17 cellular contexts compared by ENCODE assay signal in genomic region chr22:49666146-49666809, GRCh38.
A peak's percentile ranks its signal among the peaks of the same experiment; 100 is the strongest.
DNase-seq lines count a peak whose midpoint lies in the region; ATAC-seq and TF ChIP-seq lines count a peak whose summit lies in the region.
"Had no signal": no experiment of that assay in that cellular context is flagged by ENCODE, and none has a peak within 500 bp of the region (broad histone marks: within the 10 kb centered on the region; RNA-seq: fewer than 3 reads in every experiment).

No MANE protein-coding gene starts in this region.

- no peaks in the 10 kb centered on the region for H3K36me3 Mint-ChIP-seq in nephron (ENCODE audit: low read depth)

- H3K27ac Mint-ChIP-seq in nephron = no peak overlapping the region

- DNase-seq in left ventricle myocardium inferior (no peak), left cardiac atrium (no peak), NCI-H1694 (lab: John Stamatoyannopoulos, UW) (no peak), WERI-Rb-1 (no peak)
- DNase-seq in effector memory CD4-positive, alpha-beta T cell = no peak
- DNase-seq: colonic mucosa, DMS79 treated with DMSO at 0.1 percent for 48 hours, mammary epithelial cell, MG63, NCI-H2107, NCI-H82, SHP77 treated with DMSO at 0.1 percent for 48 hours had no signal

- H3K27me3 ChIP-seq in left ventricle myocardium inferior (ENCODE audit: low read depth) (peaks cover 86% of the 10 kb centered on the region), WERI-Rb-1 (ENCODE audit: insufficient read depth, low read depth, severe bottlenecking) (peaks cover 3% of the 10 kb centered on the region)
- peaks cover 14% of the 10 kb centered on the region for H3K27me3 ChIP-seq in effector memory CD4-positive, alpha-beta T cell (replicated peaks; ENCODE audit: control insufficient read depth, insufficient read depth, low read length, poor library complexity, severe bottlenecking)

- H3K4me3 ChIP-seq in left ventricle myocardium inferior (peak overlapping the region; percentile 38), WERI-Rb-1 (ENCODE audit: low read depth, low read length) (no peak overlapping the region)
- H3K4me3 ChIP-seq in effector memory CD4-positive, alpha-beta T cell (ENCODE audit: insufficient read depth, low read depth, low read length, poor library complexity, severe bottlenecking) = no peak overlapping the region
- H3K4me3 ChIP-seq: adrenal gland, colonic mucosa, MG63 had no signal

- H3K36me3 ChIP-seq in left ventricle myocardium inferior (no peaks in the 10 kb centered on the region), WERI-Rb-1 (no peaks in the 10 kb centered on the region)
- no peaks in the 10 kb centered on the region for H3K36me3 ChIP-seq in effector memory CD4-positive, alpha-beta T cell (ENCODE audit: control insufficient read depth, insufficient read depth, low read length)
- H3K36me3 ChIP-seq: adrenal gland, colonic mucosa, MG63 had no signal

- peak overlapping the region in 2 of 3 experiments; percentile 12 to 26 for H3K4me3 Mint-ChIP-seq in nephron

- H3K4me1 Mint-ChIP-seq in nephron = peaks cover 8% of the 10 kb centered on the region

- ATAC-seq in left cardiac atrium (no peak), GM18868 (IDR thresholded peaks at IDR 0.05; ENCODE audit: unreplicated experiment) (no peak), HG02798 (IDR thresholded peaks at IDR 0.05; ENCODE audit: poor library complexity, unreplicated experiment) (no peak)
- ATAC-seq: activated CD8-positive, alpha-beta T cell treated with anti-CD3 and anti-CD28 coated beads, Interleukin-2, amount 10 ng/mL, durations not matched to agents 7 days and 5 days had no signal

- peak overlapping the region; percentile 82 for H3K27ac ChIP-seq in left ventricle myocardium inferior (replicated peaks)
- H3K27ac ChIP-seq in effector memory CD4-positive, alpha-beta T cell (ENCODE audit: insufficient read depth, low read length, poor library complexity, severe bottlenecking) = peak overlapping the region; percentile 4
- no peak overlapping the region for H3K27ac ChIP-seq in WERI-Rb-1
- H3K27ac ChIP-seq: colonic mucosa had no signal

- intact Hi-C loops in left ventricle myocardium inferior (cut with micrococcal nuclease) = no loop called here
- intact Hi-C loops in left cardiac atrium (cut with DNase I) = no loop called here

- H3K9me3 Mint-ChIP-seq in nephron = peaks cover 5% of the 10 kb centered on the region

- H3K9me3 ChIP-seq in left ventricle myocardium inferior (replicated peaks) = peaks cover 5% of the 10 kb centered on the region
- H3K9me3 ChIP-seq in effector memory CD4-positive, alpha-beta T cell (ENCODE audit: control insufficient read depth, low read length) = no peaks in the 10 kb centered on the region
- peaks cover 7% of the 10 kb centered on the region for H3K9me3 ChIP-seq in WERI-Rb-1 (ENCODE audit: severe bottlenecking)
- H3K9me3 ChIP-seq: adrenal gland, colonic mucosa, MG63 had no signal

- peaks cover 65% of the 10 kb centered on the region for H3K27me3 Mint-ChIP-seq in nephron (ENCODE audit: low read depth)

- TF ChIP-seq CTCF in left ventricle myocardium inferior (IDR thresholded peaks at IDR 0.05; ENCODE audit: borderline replicate concordance) (no peak), nephron (IDR thresholded peaks at IDR 0.05; ENCODE audit: unreplicated experiment in 3 of 3) (no peak), WERI-Rb-1 (IDR thresholded peaks at IDR 0.05; ENCODE audit: low read depth, low read length) (no peak)

- peaks cover 40% of the 10 kb centered on the region for H3K4me1 ChIP-seq in left ventricle myocardium inferior
- peaks cover 8% of the 10 kb centered on the region for H3K4me1 ChIP-seq in effector memory CD4-positive, alpha-beta T cell (ENCODE audit: control insufficient read depth, insufficient read depth, low read length, poor library complexity, severe bottlenecking)
- H3K4me1 ChIP-seq: adrenal gland, colonic mucosa had no signal
